Comparison of ENCODE assay signal across 1 cellular context in the genomic region with DNA sequence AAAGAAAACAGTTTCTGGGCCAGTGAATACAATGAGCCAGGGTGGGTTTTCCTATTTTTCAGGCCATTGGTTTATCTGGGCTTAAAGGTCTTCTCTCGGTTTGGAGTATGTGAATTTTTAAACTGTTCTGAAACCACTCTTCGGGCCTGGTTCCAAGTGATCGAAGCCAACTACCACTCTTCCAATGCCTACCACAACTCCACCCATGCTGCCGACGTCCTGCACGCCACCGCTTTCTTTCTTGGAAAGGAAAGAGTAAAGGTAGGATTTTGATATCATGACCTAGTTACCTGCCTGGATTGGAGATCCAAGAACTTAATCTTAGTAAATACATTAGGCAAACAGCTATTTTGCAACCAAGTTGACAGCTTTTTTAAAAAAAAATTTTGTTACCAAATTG.
TF ChIP-seq lines count a peak whose summit lies in the region.

No MANE protein-coding gene starts in this region.

TF ChIP-seq in HepG2, 621 proteins besides CTCF, POLR2A, EP300 and RAD21 (continued from another document):
- TF ChIP-seq, protein P1, sequence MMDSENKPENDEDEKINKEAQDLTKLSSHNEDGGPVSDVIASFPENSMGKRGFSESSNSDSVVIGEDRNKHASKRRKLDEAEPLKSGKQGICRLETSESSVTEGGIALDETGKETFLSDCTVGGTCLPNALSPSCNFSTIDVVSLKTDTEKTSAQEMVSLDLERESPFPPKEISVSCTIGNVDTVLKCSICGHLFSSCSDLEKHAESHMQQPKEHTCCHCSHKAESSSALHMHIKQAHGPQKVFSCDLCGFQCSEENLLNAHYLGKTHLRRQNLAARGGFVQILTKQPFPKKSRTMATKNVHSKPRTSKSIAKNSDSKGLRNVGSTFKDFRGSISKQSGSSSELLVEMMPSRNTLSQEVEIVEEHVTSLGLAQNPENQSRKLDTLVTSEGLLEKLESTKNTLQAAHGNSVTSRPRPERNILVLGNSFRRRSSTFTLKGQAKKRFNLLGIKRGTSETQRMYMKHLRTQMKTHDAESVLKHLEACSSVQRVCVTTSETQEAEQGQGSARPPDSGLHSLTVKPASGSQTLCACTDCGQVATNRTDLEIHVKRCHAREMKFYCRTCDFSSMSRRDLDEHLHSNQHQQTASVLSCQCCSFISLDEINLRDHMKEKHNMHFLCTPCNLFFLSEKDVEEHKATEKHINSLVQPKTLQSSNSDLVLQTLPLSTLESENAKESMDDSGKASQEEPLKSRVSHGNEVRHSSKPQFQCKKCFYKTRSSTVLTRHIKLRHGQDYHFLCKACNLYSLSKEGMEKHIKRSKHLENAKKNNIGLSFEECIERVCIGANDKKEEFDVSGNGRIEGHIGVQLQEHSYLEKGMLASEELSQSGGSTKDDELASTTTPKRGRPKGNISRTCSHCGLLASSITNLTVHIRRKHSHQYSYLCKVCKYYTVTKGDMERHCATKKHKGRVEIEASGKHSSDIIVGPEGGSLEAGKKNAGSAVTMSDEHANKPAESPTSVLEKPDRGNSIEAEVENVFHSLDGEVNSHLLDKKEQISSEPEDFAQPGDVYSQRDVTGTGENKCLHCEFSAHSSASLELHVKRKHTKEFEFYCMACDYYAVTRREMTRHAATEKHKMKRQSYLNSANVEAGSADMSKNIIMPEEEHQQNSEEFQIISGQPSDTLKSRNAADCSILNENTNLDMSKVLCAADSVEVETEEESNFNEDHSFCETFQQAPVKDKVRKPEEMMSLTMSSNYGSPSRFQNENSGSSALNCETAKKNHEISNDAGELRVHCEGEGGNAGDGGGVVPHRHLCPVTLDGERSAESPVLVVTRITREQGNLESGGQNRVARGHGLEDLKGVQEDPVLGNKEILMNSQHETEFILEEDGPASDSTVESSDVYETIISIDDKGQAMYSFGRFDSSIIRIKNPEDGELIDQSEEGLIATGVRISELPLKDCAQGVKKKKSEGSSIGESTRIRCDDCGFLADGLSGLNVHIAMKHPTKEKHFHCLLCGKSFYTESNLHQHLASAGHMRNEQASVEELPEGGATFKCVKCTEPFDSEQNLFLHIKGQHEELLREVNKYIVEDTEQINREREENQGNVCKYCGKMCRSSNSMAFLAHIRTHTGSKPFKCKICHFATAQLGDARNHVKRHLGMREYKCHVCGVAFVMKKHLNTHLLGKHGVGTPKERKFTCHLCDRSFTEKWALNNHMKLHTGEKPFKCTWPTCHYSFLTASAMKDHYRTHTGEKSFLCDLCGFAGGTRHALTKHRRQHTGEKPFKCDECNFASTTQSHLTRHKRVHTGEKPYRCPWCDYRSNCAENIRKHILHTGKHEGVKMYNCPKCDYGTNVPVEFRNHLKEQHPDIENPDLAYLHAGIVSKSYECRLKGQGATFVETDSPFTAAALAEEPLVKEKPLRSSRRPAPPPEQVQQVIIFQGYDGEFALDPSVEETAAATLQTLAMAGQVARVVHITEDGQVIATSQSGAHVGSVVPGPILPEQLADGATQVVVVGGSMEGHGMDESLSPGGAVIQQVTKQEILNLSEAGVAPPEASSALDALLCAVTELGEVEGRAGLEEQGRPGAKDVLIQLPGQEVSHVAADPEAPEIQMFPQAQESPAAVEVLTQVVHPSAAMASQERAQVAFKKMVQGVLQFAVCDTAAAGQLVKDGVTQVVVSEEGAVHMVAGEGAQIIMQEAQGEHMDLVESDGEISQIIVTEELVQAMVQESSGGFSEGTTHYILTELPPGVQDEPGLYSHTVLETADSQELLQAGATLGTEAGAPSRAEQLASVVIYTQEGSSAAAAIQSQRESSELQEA (CRISPR knock-in tag; IDR thresholded peaks at IDR 0.05; ENCODE audit: not compliant biosample characterization): no peak
- TF ChIP-seq THAP7 (CRISPR knock-in tag; IDR thresholded peaks at IDR 0.05) (no peak), ZSCAN30 (CRISPR knock-in tag; IDR thresholded peaks at IDR 0.05) (no peak), POLR2AphosphoS2 (IDR thresholded peaks at IDR 0.05; ENCODE audit: low read depth, low read length) (no peak), ZNF75D (CRISPR knock-in tag; IDR thresholded peaks at IDR 0.05; ENCODE audit: borderline replicate concordance) (no peak), ZNF7 (CRISPR knock-in tag; IDR thresholded peaks at IDR 0.05) (no peak), ZBTB4 (CRISPR knock-in tag; IDR thresholded peaks at IDR 0.05; ENCODE audit: borderline replicate concordance) (no peak)
- TF ChIP-seq, protein P2, sequence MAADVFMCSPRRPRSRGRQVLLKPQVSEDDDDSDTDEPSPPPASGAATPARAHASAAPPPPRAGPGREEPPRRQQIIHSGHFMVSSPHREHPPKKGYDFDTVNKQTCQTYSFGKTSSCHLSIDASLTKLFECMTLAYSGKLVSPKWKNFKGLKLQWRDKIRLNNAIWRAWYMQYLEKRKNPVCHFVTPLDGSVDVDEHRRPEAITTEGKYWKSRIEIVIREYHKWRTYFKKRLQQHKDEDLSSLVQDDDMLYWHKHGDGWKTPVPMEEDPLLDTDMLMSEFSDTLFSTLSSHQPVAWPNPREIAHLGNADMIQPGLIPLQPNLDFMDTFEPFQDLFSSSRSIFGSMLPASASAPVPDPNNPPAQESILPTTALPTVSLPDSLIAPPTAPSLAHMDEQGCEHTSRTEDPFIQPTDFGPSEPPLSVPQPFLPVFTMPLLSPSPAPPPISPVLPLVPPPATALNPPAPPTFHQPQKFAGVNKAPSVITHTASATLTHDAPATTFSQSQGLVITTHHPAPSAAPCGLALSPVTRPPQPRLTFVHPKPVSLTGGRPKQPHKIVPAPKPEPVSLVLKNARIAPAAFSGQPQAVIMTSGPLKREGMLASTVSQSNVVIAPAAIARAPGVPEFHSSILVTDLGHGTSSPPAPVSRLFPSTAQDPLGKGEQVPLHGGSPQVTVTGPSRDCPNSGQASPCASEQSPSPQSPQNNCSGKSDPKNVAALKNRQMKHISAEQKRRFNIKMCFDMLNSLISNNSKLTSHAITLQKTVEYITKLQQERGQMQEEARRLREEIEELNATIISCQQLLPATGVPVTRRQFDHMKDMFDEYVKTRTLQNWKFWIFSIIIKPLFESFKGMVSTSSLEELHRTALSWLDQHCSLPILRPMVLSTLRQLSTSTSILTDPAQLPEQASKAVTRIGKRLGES (CRISPR knock-in tag; IDR thresholded peaks at IDR 0.05; ENCODE audit: borderline replicate concordance): no peak
- TF ChIP-seq, protein P3, sequence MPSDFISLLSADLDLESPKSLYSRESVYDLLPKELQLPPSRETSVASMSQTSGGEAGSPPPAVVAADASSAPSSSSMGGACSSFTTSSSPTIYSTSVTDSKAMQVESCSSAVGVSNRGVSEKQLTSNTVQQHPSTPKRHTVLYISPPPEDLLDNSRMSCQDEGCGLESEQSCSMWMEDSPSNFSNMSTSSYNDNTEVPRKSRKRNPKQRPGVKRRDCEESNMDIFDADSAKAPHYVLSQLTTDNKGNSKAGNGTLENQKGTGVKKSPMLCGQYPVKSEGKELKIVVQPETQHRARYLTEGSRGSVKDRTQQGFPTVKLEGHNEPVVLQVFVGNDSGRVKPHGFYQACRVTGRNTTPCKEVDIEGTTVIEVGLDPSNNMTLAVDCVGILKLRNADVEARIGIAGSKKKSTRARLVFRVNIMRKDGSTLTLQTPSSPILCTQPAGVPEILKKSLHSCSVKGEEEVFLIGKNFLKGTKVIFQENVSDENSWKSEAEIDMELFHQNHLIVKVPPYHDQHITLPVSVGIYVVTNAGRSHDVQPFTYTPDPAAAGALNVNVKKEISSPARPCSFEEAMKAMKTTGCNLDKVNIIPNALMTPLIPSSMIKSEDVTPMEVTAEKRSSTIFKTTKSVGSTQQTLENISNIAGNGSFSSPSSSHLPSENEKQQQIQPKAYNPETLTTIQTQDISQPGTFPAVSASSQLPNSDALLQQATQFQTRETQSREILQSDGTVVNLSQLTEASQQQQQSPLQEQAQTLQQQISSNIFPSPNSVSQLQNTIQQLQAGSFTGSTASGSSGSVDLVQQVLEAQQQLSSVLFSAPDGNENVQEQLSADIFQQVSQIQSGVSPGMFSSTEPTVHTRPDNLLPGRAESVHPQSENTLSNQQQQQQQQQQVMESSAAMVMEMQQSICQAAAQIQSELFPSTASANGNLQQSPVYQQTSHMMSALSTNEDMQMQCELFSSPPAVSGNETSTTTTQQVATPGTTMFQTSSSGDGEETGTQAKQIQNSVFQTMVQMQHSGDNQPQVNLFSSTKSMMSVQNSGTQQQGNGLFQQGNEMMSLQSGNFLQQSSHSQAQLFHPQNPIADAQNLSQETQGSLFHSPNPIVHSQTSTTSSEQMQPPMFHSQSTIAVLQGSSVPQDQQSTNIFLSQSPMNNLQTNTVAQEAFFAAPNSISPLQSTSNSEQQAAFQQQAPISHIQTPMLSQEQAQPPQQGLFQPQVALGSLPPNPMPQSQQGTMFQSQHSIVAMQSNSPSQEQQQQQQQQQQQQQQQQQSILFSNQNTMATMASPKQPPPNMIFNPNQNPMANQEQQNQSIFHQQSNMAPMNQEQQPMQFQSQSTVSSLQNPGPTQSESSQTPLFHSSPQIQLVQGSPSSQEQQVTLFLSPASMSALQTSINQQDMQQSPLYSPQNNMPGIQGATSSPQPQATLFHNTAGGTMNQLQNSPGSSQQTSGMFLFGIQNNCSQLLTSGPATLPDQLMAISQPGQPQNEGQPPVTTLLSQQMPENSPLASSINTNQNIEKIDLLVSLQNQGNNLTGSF (CRISPR knock-in tag; IDR thresholded peaks at IDR 0.05): no peak
- TF ChIP-seq, protein P4, sequence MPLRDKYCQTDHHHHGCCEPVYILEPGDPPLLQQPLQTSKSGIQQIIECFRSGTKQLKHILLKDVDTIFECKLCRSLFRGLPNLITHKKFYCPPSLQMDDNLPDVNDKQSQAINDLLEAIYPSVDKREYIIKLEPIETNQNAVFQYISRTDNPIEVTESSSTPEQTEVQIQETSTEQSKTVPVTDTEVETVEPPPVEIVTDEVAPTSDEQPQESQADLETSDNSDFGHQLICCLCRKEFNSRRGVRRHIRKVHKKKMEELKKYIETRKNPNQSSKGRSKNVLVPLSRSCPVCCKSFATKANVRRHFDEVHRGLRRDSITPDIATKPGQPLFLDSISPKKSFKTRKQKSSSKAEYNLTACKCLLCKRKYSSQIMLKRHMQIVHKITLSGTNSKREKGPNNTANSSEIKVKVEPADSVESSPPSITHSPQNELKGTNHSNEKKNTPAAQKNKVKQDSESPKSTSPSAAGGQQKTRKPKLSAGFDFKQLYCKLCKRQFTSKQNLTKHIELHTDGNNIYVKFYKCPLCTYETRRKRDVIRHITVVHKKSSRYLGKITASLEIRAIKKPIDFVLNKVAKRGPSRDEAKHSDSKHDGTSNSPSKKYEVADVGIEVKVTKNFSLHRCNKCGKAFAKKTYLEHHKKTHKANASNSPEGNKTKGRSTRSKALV (CRISPR knock-in tag; IDR thresholded peaks at IDR 0.05): no peak
- TF ChIP-seq, protein P5, sequence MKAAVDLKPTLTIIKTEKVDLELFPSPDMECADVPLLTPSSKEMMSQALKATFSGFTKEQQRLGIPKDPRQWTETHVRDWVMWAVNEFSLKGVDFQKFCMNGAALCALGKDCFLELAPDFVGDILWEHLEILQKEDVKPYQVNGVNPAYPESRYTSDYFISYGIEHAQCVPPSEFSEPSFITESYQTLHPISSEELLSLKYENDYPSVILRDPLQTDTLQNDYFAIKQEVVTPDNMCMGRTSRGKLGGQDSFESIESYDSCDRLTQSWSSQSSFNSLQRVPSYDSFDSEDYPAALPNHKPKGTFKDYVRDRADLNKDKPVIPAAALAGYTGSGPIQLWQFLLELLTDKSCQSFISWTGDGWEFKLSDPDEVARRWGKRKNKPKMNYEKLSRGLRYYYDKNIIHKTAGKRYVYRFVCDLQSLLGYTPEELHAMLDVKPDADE (CRISPR knock-in tag; IDR thresholded peaks at IDR 0.05): no peak
